Comparison of ENCODE assay signal across 23 cellular contexts in genomic region chr17:55149485-55149884, GRCh38.
"Had no signal": no experiment of that assay in that cellular context is flagged by ENCODE, and none has a peak within 500 bp of the region (broad histone marks: within the 10 kb centered on the region; RNA-seq: fewer than 3 reads in every experiment).

No MANE protein-coding gene starts in this region.

- DNase-seq: activated CD4-positive, alpha-beta T cell treated with anti-CD3 and anti-CD28 coated beads for 48 hours; activated CD4-positive, alpha-beta T cell treated with anti-CD3 and anti-CD28 coated beads, Interleukin-2, amount 50 U/mL, for 4 hours; activated CD4-positive, CD25-positive, alpha-beta regulatory T cell treated with anti-CD3 and anti-CD28 coated beads, Interleukin-2, amount 50 U/mL, for 72 hours; activated CD8-positive, alpha-beta memory T cell treated with anti-CD3 and anti-CD28 coated beads, Interleukin-2, amount 50 U/mL, for 48 hours; activated CD8-positive, alpha-beta T cell treated with anti-CD3 and anti-CD28 coated beads, Interleukin-2, amount 10 ng/mL, durations not matched to agents 7 days and 5 days; activated naive CD4-positive, alpha-beta T cell treated with anti-CD3 and anti-CD28 coated beads, Interleukin-2, amount 50 U/mL, for 16 hours; activated naive CD8-positive, alpha-beta T cell treated with anti-CD3 and anti-CD28 coated beads, Interleukin-2, amount 10 ng/mL, durations not matched to agents 7 days and 5 days; activated T-cell treated with anti-CD3 and anti-CD28 coated beads, Interleukin-2, amount 50 U/mL, for 1 hour; adrenal gland; anterior cingulate cortex; caudate nucleus; KG1; NCI-H1048; NCI-H1417 treated with DMSO at 0.1 percent for 48 hours; NCI-H187; NCI-H2171 treated with DMSO at 0.1 percent for 48 hours; NCI-H226; NCI-H82; PC-3; SIG-M5; T-helper 17 cell; T-helper 9 cell had no signal

- ATAC-seq: activated CD8-positive, alpha-beta T cell treated with anti-CD3 and anti-CD28 coated beads, Interleukin-2, amount 10 ng/mL, durations not matched to agents 7 days and 5 days; PC-3; T-helper 17 cell; WTC11 had no signal
